8 cellular contexts compared by ENCODE assay signal in the genomic region with DNA sequence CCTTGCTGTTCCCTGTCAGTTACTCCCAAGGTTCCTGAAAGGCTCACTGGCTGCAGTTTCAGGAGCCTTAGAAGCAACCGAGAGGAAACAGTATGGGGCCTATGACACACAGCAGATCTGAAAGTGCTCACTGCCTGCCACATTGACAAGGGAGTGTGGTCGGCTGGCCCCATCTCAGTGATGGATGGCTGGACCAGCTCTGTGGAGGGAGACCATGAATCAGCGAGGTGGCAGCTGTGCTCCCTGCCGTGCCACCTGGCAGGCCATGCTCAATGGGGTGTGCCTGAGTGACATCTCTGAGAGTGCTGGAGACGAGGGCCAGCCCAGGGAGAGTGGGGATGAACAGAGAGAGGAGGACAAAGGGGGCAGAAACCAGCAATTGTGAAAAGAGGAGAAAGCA. TPM values are rescaled to one million over a fixed set of nuclear protein-coding genes. Genes with fewer than 3 reads are reported as not detected.
DNase-seq lines count a peak whose midpoint lies in the region; ATAC-seq and TF ChIP-seq lines count a peak whose summit lies in the region.

No MANE protein-coding gene starts in this region.

- no peaks in the 10 kb centered on the region for H3K9me3 ChIP-seq in tibial nerve

- peak overlapping the region; percentile 15 for H3K27ac Mint-ChIP-seq in stimulated activated naive B cell treated with anti-CD40 and anti-IgM and Interleukin-4, amounts not matched to agents 10 μg/mL and 1 μg/mL and 100 μg/mL, for 72 hours

- no peaks in the 10 kb centered on the region for H3K27me3 Mint-ChIP-seq in stimulated activated naive B cell treated with anti-CD40 and anti-IgM and Interleukin-4, amounts not matched to agents 10 μg/mL and 1 μg/mL and 100 μg/mL, for 72 hours

- no peak for TF ChIP-seq CTCF in tibial nerve (IDR thresholded peaks at IDR 0.05)

- H3K4me1 ChIP-seq in tibial nerve: no peaks in the 10 kb centered on the region

- no peaks in the 10 kb centered on the region for H3K27me3 ChIP-seq in tibial nerve

- H3K4me3 Mint-ChIP-seq in stimulated activated naive B cell treated with anti-CD40 and anti-IgM and Interleukin-4, amounts not matched to agents 10 μg/mL and 1 μg/mL and 100 μg/mL, for 72 hours: no peak overlapping the region

- 68 to 69% methylated on average over 5 of the region's 5 CpGs for WGBS in tibial nerve, 2 donors

- TF ChIP-seq POLR2A in tibial nerve (IDR thresholded peaks at IDR 0.05): no peak

- DNase-seq in Right ventricle myocardium superior (no peak), cardiac septum (ENCODE audit: low spot score) (no peak), NAMALWA (ENCODE audit: low spot score) (peak; percentile 36), NOMO-1 treated with DMSO at 0.1 percent for 48 hours (lab: John Stamatoyannopoulos, UW; ENCODE audit: unreplicated experiment) (no peak), tibial nerve (ENCODE audit: low spot score in 2 of 2) (no peak), activated T-cell treated with anti-CD3 and anti-CD28 coated beads for 4 hours (no peak)
- DNase-seq in stimulated activated naive B cell treated with anti-CD40 and anti-IgM and Interleukin-4, amounts not matched to agents 10 μg/mL and 1 μg/mL and 100 μg/mL, for 72 hours: no peak

- intact Hi-C loops in Right ventricle myocardium superior (cut with DNase I): no loop called here
- intact Hi-C loops in cardiac septum (cut with DNase I): no loop called here

- H3K4me3 ChIP-seq in tibial nerve: no peak overlapping the region

- H3K36me3 Mint-ChIP-seq in stimulated activated naive B cell treated with anti-CD40 and anti-IgM and Interleukin-4, amounts not matched to agents 10 μg/mL and 1 μg/mL and 100 μg/mL, for 72 hours: peaks cover 36 to 74% of the 10 kb centered on the region in 2 donors

- no peaks in the 10 kb centered on the region for H3K36me3 ChIP-seq in tibial nerve

- ATAC-seq in Right ventricle myocardium superior (ENCODE audit: poor library complexity) (peak; percentile 45), HG02642 (IDR thresholded peaks at IDR 0.05; ENCODE audit: poor library complexity, unreplicated experiment) (peak; percentile 80)
- ATAC-seq in stimulated activated naive B cell treated with anti-CD40 and anti-IgM and Interleukin-4, amounts not matched to agents 10 μg/mL and 1 μg/mL and 100 μg/mL, for 72 hours (replicated peaks): peak; percentile 39 to 64

- H3K27ac ChIP-seq in tibial nerve: no peak overlapping the region

- no peaks in the 10 kb centered on the region for H3K9me3 Mint-ChIP-seq in stimulated activated naive B cell treated with anti-CD40 and anti-IgM and Interleukin-4, amounts not matched to agents 10 μg/mL and 1 μg/mL and 100 μg/mL, for 72 hours

- TF ChIP-seq EP300 in tibial nerve (IDR thresholded peaks at IDR 0.05): no peak

- peaks cover 0 to 3% of the 10 kb centered on the region in 2 donors for H3K4me1 Mint-ChIP-seq in stimulated activated naive B cell treated with anti-CD40 and anti-IgM and Interleukin-4, amounts not matched to agents 10 μg/mL and 1 μg/mL and 100 μg/mL, for 72 hours

RNA-seq across cellular contexts. Expression of gene DOCK2, which starts 49.1 kb away (rescaled TPM):
- total RNA-seq in Right ventricle myocardium superior: 6.3 TPM
- total RNA-seq in cardiac septum: 4.6 TPM
- 10 to 100 TPM; 14.9 to 83.4 (median 23.8) TPM for total RNA-seq in tibial nerve
